Comparison of ENCODE assay signal across 8 cellular contexts in the genomic region with DNA sequence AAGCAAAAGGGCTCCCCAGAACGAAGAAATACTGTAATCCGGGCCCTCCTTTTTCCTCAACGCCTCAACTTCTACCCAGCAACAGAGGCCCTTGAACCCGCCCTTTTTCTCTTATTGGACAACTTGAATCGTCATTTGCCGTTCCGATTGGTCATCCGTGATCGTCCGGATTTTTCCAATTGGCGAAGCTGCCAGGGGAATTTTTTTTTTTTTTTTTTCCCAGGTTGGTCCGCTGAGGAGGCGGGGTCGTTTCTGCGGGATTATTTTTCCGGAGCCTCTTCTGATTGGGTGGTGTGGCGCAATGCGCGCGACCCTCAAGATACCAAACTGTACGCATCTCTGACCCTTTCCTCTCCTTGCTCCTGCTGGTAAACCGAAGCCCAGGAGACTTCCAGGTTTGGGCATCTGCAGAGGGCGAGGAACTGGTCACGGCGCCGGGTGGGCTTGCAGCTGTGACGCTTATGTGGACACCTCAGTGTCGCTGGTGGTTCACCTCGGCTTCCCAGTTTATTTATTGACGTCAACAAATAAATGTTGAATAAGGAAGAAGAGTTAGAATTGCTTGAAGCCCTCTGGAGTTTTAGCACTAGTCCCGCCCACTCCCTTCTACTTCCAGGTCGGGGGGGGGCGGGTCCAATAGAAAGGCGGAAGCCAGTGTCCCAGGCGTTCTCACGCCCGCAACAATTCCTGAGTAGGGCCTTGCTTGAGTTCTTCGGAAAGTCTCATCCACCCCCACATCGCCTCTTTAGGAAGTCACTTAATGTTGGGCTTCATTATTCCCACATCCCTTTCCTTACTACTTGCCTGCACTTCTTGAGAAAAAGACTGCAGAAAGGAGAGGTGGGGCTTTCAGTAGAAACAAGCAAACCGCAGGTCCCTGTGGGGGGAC. TPM values are rescaled to one million over a fixed set of nuclear protein-coding genes. Genes with fewer than 3 reads are reported as not detected.
DNase-seq lines count a peak whose midpoint lies in the region; ATAC-seq and TF ChIP-seq lines count a peak whose summit lies in the region.

A gene with protein sequence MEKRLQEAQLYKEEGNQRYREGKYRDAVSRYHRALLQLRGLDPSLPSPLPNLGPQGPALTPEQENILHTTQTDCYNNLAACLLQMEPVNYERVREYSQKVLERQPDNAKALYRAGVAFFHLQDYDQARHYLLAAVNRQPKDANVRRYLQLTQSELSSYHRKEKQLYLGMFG (plus strand): TSS at position 654 of the 889 bp plus-strand sequence. CDS start 363 bp downstream, outside the sequence.

- peak within 1 kb of the TSS; percentile 99 for H3K27ac ChIP-seq in RWPE1

- TF ChIP-seq CTCF in LNCaP clone FGC (IDR thresholded peaks at IDR 0.05; ENCODE audit: control insufficient read depth, extremely low read depth, insufficient read depth): no peak
- no peak for TF ChIP-seq CTCF in RWPE1 (conservative IDR thresholded peaks at IDR 0.05; ENCODE audit: low read depth)
- no peak for TF ChIP-seq CTCF in fibroblast of mammary gland (conservative IDR thresholded peaks at IDR 0.05; ENCODE audit: control insufficient read depth, insufficient read depth, low read depth, low read length)

- H3K4me1 Mint-ChIP-seq in activated T-helper 17 cell treated with anti-CD3 and anti-CD28 coated beads, Interleukin-2, amount 50 U/mL, for 72 hours: peaks cover 10% of the 10 kb centered on the region
- H3K4me1 Mint-ChIP-seq in naive thymus-derived CD8-positive, alpha-beta T cell: peaks cover 23 to 62% (median 49%) of the 10 kb centered on the region in 4 donors

- H3K9me3 Mint-ChIP-seq in activated T-helper 17 cell treated with anti-CD3 and anti-CD28 coated beads, Interleukin-2, amount 50 U/mL, for 72 hours: no peaks in the 10 kb centered on the region
- H3K9me3 Mint-ChIP-seq in naive thymus-derived CD8-positive, alpha-beta T cell: no peaks in the 10 kb centered on the region

- POLR2A ChIA-PET in RWPE1 (lab: Yijun Ruan, JAX; ENCODE audit: low non-redundant PET): interaction anchor here (0.6 to 1.8 kb wide), 9 partner anchors 11 to 137 kb away, joined by 3 to 8 read pairs (median 4); a partner anchor contains a TSS
- POLR2A ChIA-PET in naive thymus-derived CD8-positive, alpha-beta T cell (lab: Charles Lee): interaction anchor here (0.6 to 10.3 kb wide), 61 partner anchors 9 to 1590 kb away, joined by 3 to 263 read pairs (median 6); a partner anchor contains a TSS

- DNase-seq in Daoy (ENCODE audit: low read depth) (peak; percentile 95), GOT3 (lab: John Stamatoyannopoulos, UW) (peak; percentile 80), LNCaP clone FGC (ENCODE audit: low read depth) (peak; percentile 97), RWPE1 (ENCODE audit: low spot score) (peak; percentile 96), fibroblast of mammary gland (ENCODE audit: low read depth) (peak; percentile 98)
- peak; percentile 78 to 96 (median 85) for DNase-seq in naive thymus-derived CD8-positive, alpha-beta T cell
- peak; percentile 80 to 99 (median 92) for DNase-seq in stimulated activated naive CD4-positive, alpha-beta T cell (lab: John Stamatoyannopoulos, UW)

- H3K4me3 Mint-ChIP-seq in activated T-helper 17 cell treated with anti-CD3 and anti-CD28 coated beads, Interleukin-2, amount 50 U/mL, for 72 hours: peak within 1 kb of the TSS; percentile 95
- peak within 1 kb of the TSS; percentile 92 to 99 (median 96) for H3K4me3 Mint-ChIP-seq in naive thymus-derived CD8-positive, alpha-beta T cell

- peak within 1 kb of the TSS; percentile 97 for H3K27ac Mint-ChIP-seq in activated T-helper 17 cell treated with anti-CD3 and anti-CD28 coated beads, Interleukin-2, amount 50 U/mL, for 72 hours
- H3K27ac Mint-ChIP-seq in naive thymus-derived CD8-positive, alpha-beta T cell: peak within 1 kb of the TSS; percentile 90 to 100 (median 99)

- peaks cover 92% of the 10 kb centered on the region for H3K36me3 Mint-ChIP-seq in activated T-helper 17 cell treated with anti-CD3 and anti-CD28 coated beads, Interleukin-2, amount 50 U/mL, for 72 hours (ENCODE audit: low read depth)
- H3K36me3 Mint-ChIP-seq in naive thymus-derived CD8-positive, alpha-beta T cell: peaks cover under 1 to 49% (median 13%) of the 10 kb centered on the region in 3 donors

- ATAC-seq in activated T-helper 17 cell treated with anti-CD3 and anti-CD28 coated beads, Interleukin-2, amount 50 U/mL, for 72 hours (replicated peaks): peak; percentile 70
- ATAC-seq in naive thymus-derived CD8-positive, alpha-beta T cell: peak; percentile 60 to 66

- CTCF ChIA-PET in RWPE1 (lab: Yijun Ruan, JAX): interaction anchor here (0.6 to 2.7 kb wide), 5 partner anchors 47 to 60 kb away, joined by 3 to 16 read pairs (median 3); no protein-coding TSS in a partner anchor

- H3K4me3 ChIP-seq in LNCaP clone FGC (ENCODE audit: low read depth, low read length) (peak within 1 kb of the TSS; percentile 78), fibroblast of mammary gland (ENCODE audit: control insufficient read depth, low read depth, low read length) (peak within 1 kb of the TSS; percentile 98)

- no peaks in the 10 kb centered on the region for H3K27me3 Mint-ChIP-seq in activated T-helper 17 cell treated with anti-CD3 and anti-CD28 coated beads, Interleukin-2, amount 50 U/mL, for 72 hours
- H3K27me3 Mint-ChIP-seq in naive thymus-derived CD8-positive, alpha-beta T cell: peaks cover 0 to 2% (median 0%) of the 10 kb centered on the region in 5 donors

RNA-seq across cellular contexts. Expression of the gene that starts here (rescaled TPM):
- total RNA-seq in Daoy (2014; rRNA removed; shearing (Covaris generic)): 36.7 and 51.0 TPM in 2 replicates
- 10 to 100 TPM; 49.9 to 56.2 TPM for total RNA-seq in activated T-helper 17 cell treated with anti-CD3 and anti-CD28 coated beads, Interleukin-2, amount 50 U/mL, for 72 hours
- 10 to 100 TPM; 46.1 to 47.6 TPM for total RNA-seq in naive thymus-derived CD8-positive, alpha-beta T cell
- polyA plus RNA-seq in naive thymus-derived CD8-positive, alpha-beta T cell: 10 to 100 TPM in 2 of 3 donors, 1 to 10 TPM in 1; 8.5 to 18.8 (median 15.4) TPM

Comparison
In these comparisons a context has a peak if more than half of its experiments do, and no peak if none do; other contexts are left out.
1. Peak in every context shown above with its lines: DNase-seq, ATAC-seq, H3K4me3 ChIP-seq and H3K27ac ChIP-seq.